10 cellular contexts compared by ENCODE assay signal in genomic region chr16:50740747-50741146, GRCh38. TPM values are rescaled to one million over a fixed set of nuclear protein-coding genes. Genes with fewer than 3 reads are reported as not detected.
DNase-seq lines count a peak whose midpoint lies in the region; ATAC-seq, FAIRE-seq and TF ChIP-seq lines count a peak whose summit lies in the region.
"Had no signal": no experiment of that assay in that cellular context is flagged by ENCODE, and none has a peak within 500 bp of the region (broad histone marks: within the 10 kb centered on the region; RNA-seq: fewer than 3 reads in every experiment).

No MANE protein-coding gene starts in this region.

- peaks cover 2% of the 10 kb centered on the region for H3K9me1 ChIP-seq in keratinocyte (ENCODE audit: control insufficient read depth, extremely low read depth, insufficient read depth, low read length)

- H3K9me3 ChIP-seq in keratinocyte (ENCODE audit: control insufficient read depth, low read depth, low read length) (no peaks in the 10 kb centered on the region), upper lobe of right lung (no peaks in the 10 kb centered on the region)

- peaks cover 38% of the 10 kb centered on the region for H3K4me1 Mint-ChIP-seq in activated CD4-positive, alpha-beta memory T cell treated with anti-CD3 and anti-CD28 coated beads, Interleukin-2, amount 10 ng/mL, durations not matched to agents 7 days and 5 days

- peak overlapping the region; percentile 74 for H3K4me3 Mint-ChIP-seq in activated CD4-positive, alpha-beta memory T cell treated with anti-CD3 and anti-CD28 coated beads, Interleukin-2, amount 10 ng/mL, durations not matched to agents 7 days and 5 days

- intact Hi-C loops in upper lobe of right lung (cut with DNase I) (no loop called here), posterior vena cava (cut with DNase I) (no loop called here)

- H3K4me3 ChIP-seq in keratinocyte (ENCODE audit: control insufficient read depth in 2 of 3, extremely low read depth in 1 of 3, insufficient read depth in 2 of 3, low read depth in 1 of 3, low read length in 3 of 3) = peak overlapping the region in 2 of 3 experiments; percentile 48 to 75
- peak overlapping the region; percentile 85 for H3K4me3 ChIP-seq in upper lobe of right lung

- no peaks in the 10 kb centered on the region for H3K9me3 Mint-ChIP-seq in activated CD4-positive, alpha-beta memory T cell treated with anti-CD3 and anti-CD28 coated beads, Interleukin-2, amount 10 ng/mL, durations not matched to agents 7 days and 5 days
- H3K9me3 Mint-ChIP-seq: neural crest cell had no signal

- H3K27me3 ChIP-seq in keratinocyte (ENCODE audit: control insufficient read depth, extremely low read depth, insufficient read depth, low read length) (peaks cover 2% of the 10 kb centered on the region), upper lobe of right lung (no peaks in the 10 kb centered on the region)

- POLR2A ChIA-PET in activated CD4-positive, alpha-beta memory T cell treated with anti-CD3 and anti-CD28 coated beads, Interleukin-2, amount 10 ng/mL, durations not matched to agents 7 days and 5 days (lab: Charles Lee) = interaction anchor here (1.1 to 9.4 kb wide), 16 partner anchors 9 to 716 kb away, joined by 3 to 180 read pairs (median 7); partner anchors contain the start of genes CNEP1R1 and SNX20

- no peak for ATAC-seq in upper lobe of right lung

- H3K36me3 ChIP-seq in keratinocyte (ENCODE audit: control insufficient read depth in 2 of 2, extremely low read depth in 1 of 2, insufficient read depth in 2 of 2, low read length in 2 of 2) = no peaks in the 10 kb centered on the region
- no peaks in the 10 kb centered on the region for H3K36me3 ChIP-seq in upper lobe of right lung

- CTCF ChIA-PET in activated CD4-positive, alpha-beta memory T cell treated with anti-CD3 and anti-CD28 coated beads, Interleukin-2, amount 10 ng/mL, durations not matched to agents 7 days and 5 days (lab: Charles Lee) = interaction anchor here (1.3 to 1.4 kb wide), 6 partner anchors 55 to 74 kb away, joined by 5 to 27 read pairs (median 10); no protein-coding TSS in a partner anchor

- peaks cover 38% of the 10 kb centered on the region for H3K36me3 Mint-ChIP-seq in activated CD4-positive, alpha-beta memory T cell treated with anti-CD3 and anti-CD28 coated beads, Interleukin-2, amount 10 ng/mL, durations not matched to agents 7 days and 5 days (ENCODE audit: low read depth)

- H3K9ac ChIP-seq in keratinocyte (ENCODE audit: control insufficient read depth, extremely low read depth, insufficient read depth, low read length) = peak overlapping the region; percentile 62

- no peaks in the 10 kb centered on the region for H4K20me1 ChIP-seq in keratinocyte (ENCODE audit: control insufficient read depth, extremely low read depth, insufficient read depth, low read length)

- dilution Hi-C loops in keratinocyte (cut with MboI; ENCODE audit: extremely low pct_ligation_motif_present, low sequenced_read_pairs) = no loop called here

- peaks cover 11% of the 10 kb centered on the region for H3K79me2 ChIP-seq in keratinocyte (ENCODE audit: control insufficient read depth, insufficient read depth, low read length)

- FAIRE-seq in keratinocyte (lab: Jason Lieb, UNC) = no peak

- H3K4me1 ChIP-seq in keratinocyte (ENCODE audit: control insufficient read depth, extremely low read depth, insufficient read depth, low read length) (peaks cover 40% of the 10 kb centered on the region), upper lobe of right lung (peaks cover 17% of the 10 kb centered on the region)

- TF ChIP-seq CTCF in keratinocyte (optimal IDR thresholded peaks at IDR 0.05 in 1 of 3, IDR thresholded peaks at IDR 0.05 in 1 of 3, conservative IDR thresholded peaks at IDR 0.05 in 1 of 3; ENCODE audit: extremely low read depth in 1 of 3, insufficient read depth in 2 of 3, low read length in 3 of 3) (no peak), upper lobe of right lung (IDR thresholded peaks at IDR 0.05) (no peak)

- H3K27ac Mint-ChIP-seq in activated CD4-positive, alpha-beta memory T cell treated with anti-CD3 and anti-CD28 coated beads, Interleukin-2, amount 10 ng/mL, durations not matched to agents 7 days and 5 days = peak overlapping the region; percentile 94

- H3K27me3 Mint-ChIP-seq in activated CD4-positive, alpha-beta memory T cell treated with anti-CD3 and anti-CD28 coated beads, Interleukin-2, amount 10 ng/mL, durations not matched to agents 7 days and 5 days = no peaks in the 10 kb centered on the region

- H3K4me2 ChIP-seq in keratinocyte (ENCODE audit: control insufficient read depth, extremely low read depth, insufficient read depth, low read depth, low read length) = peak overlapping the region; percentile 85

- peak; percentile 36 for DNase-seq in stimulated activated CD4-positive, alpha-beta T cell treated with anti-CD3 and anti-CD28 coated beads, Interleukin-4, amount 100 ng/mL, for 24 hours
- DNase-seq in stimulated activated CD4-positive, alpha-beta T cell treated with anti-CD3 and anti-CD28 coated beads, Interleukin-4, amount 100 ng/mL, for 4 hours = no peak
- DNase-seq in activated CD4-positive, alpha-beta memory T cell treated with anti-CD3 and anti-CD28 coated beads, Interleukin-2, amount 10 ng/mL, durations not matched to agents 7 days and 5 days = no peak
- no peak for DNase-seq in keratinocyte (ENCODE audit: low read depth, low spot score)
- no peak for DNase-seq in upper lobe of right lung
- DNase-seq in posterior vena cava (ENCODE audit: low spot score) = no peak
- no peak for DNase-seq in mesenteric fat pad (ENCODE audit: low spot score)
- no peak for DNase-seq in GM19240 (ENCODE audit: insufficient read length, low spot score)
- DNase-seq: NCI-H748 treated with DMSO at 0.1 percent for 48 hours had no signal

- H3K27ac ChIP-seq in keratinocyte (ENCODE audit: control insufficient read depth, insufficient read depth, low read length) (peak overlapping the region; percentile 81), upper lobe of right lung (no peak overlapping the region)

- H2AFZ ChIP-seq in keratinocyte (ENCODE audit: control insufficient read depth, low read length) = no peak overlapping the region

RNA-seq across cellular contexts. Expression of gene CYLD, which starts 1.1 kb away (rescaled TPM):
- total RNA-seq in activated CD4-positive, alpha-beta memory T cell treated with anti-CD3 and anti-CD28 coated beads, Interleukin-2, amount 10 ng/mL, durations not matched to agents 7 days and 5 days = 100 to 1,000 TPM; 235 to 254 TPM
- 14.9 to 24.7 TPM (median 23.4 TPM) in 3 replicates for polyA plus RNA-seq in keratinocyte
- polyA plus RNA-seq in keratinocyte (2011; ENCODE audit: low read depth) = 50.9 TPM
- polyA plus RNA-seq in keratinocyte (2011; cell fraction: cytosol; rRNA removed) = 17.0 and 34.3 TPM in 2 replicates
- polyA plus RNA-seq in keratinocyte (2011; cell fraction: nucleus; rRNA removed) = 24.0 and 32.8 TPM in 2 replicates
- 15.5 and 42.1 TPM in 2 replicates for polyA plus RNA-seq in keratinocyte (2012; ENCODE audit: low replicate concordance)
- polyA minus RNA-seq in keratinocyte = 6.1 to 37.7 TPM (median 24.2 TPM) in 3 replicates
- polyA minus RNA-seq in keratinocyte (2011; cell fraction: cytosol; rRNA and poly(A)+ RNA removed) = 21.7 TPM
- polyA minus RNA-seq in keratinocyte (2011; cell fraction: nucleus; rRNA and poly(A)+ RNA removed) = 30.7 and 58.6 TPM in 2 replicates
- total RNA-seq in upper lobe of right lung (48.3 TPM), posterior vena cava (10 to 100 TPM; 46.9 to 75.8 TPM), mesenteric fat pad (35.4 TPM)

RNA-seq across cellular contexts. Expression of gene NOD2, which starts 47.3 kb away (rescaled TPM):
- total RNA-seq in activated CD4-positive, alpha-beta memory T cell treated with anti-CD3 and anti-CD28 coated beads, Interleukin-2, amount 10 ng/mL, durations not matched to agents 7 days and 5 days = 10 to 100 TPM; 20.8 to 24.1 TPM
- 0.49 to 3.9 TPM (median 0.80 TPM) in 3 replicates for polyA plus RNA-seq in keratinocyte
- 6.1 TPM for polyA plus RNA-seq in keratinocyte (2011; ENCODE audit: low read depth)
- 0.68 and 0.86 TPM in 2 replicates for polyA plus RNA-seq in keratinocyte (2011; cell fraction: cytosol; rRNA removed)
- polyA plus RNA-seq in keratinocyte (2011; cell fraction: nucleus; rRNA removed) = 3.5 and 5.4 TPM in 2 replicates
- 0.44 and 6.7 TPM in 2 replicates for polyA plus RNA-seq in keratinocyte (2012; ENCODE audit: low replicate concordance)
- polyA minus RNA-seq in keratinocyte = 1.5 to 11.2 TPM (median 2.3 TPM) in 3 replicates
- 4.4 TPM for polyA minus RNA-seq in keratinocyte (2011; cell fraction: cytosol; rRNA and poly(A)+ RNA removed)
- polyA minus RNA-seq in keratinocyte (2011; cell fraction: nucleus; rRNA and poly(A)+ RNA removed) = 6.5 and 9.0 TPM in 2 replicates
- 4.2 TPM for total RNA-seq in upper lobe of right lung
- 1 to 10 TPM; 2.9 to 4.5 TPM for total RNA-seq in posterior vena cava
- total RNA-seq in mesenteric fat pad = 4.5 TPM

RNA-seq across cellular contexts. Expression of gene SNX20, which starts 59.6 kb away (rescaled TPM):
- total RNA-seq in activated CD4-positive, alpha-beta memory T cell treated with anti-CD3 and anti-CD28 coated beads, Interleukin-2, amount 10 ng/mL, durations not matched to agents 7 days and 5 days = 10 to 100 TPM; 94.7 to 97.7 TPM
- not detected in 3 replicates for polyA plus RNA-seq in keratinocyte
- not detected for polyA plus RNA-seq in keratinocyte (2011; ENCODE audit: low read depth)
- not detected in 2 replicates for polyA plus RNA-seq in keratinocyte (2011; cell fraction: cytosol; rRNA removed)
- polyA plus RNA-seq in keratinocyte (2011; cell fraction: nucleus; rRNA removed) = not detected in 2 replicates
- not detected in 2 replicates for polyA plus RNA-seq in keratinocyte (2012; ENCODE audit: low replicate concordance)
- not detected in 3 replicates for polyA minus RNA-seq in keratinocyte
- not detected for polyA minus RNA-seq in keratinocyte (2011; cell fraction: cytosol; rRNA and poly(A)+ RNA removed)
- polyA minus RNA-seq in keratinocyte (2011; cell fraction: nucleus; rRNA and poly(A)+ RNA removed) = not detected in 2 replicates
- total RNA-seq in upper lobe of right lung (9.2 TPM), posterior vena cava (1 to 10 TPM; 1.8 to 2.7 TPM), mesenteric fat pad (3.6 TPM)
- total RNA-seq: neural crest cell had no signal
